Comparison of ENCODE assay signal across 16 cellular contexts in the genomic region with DNA sequence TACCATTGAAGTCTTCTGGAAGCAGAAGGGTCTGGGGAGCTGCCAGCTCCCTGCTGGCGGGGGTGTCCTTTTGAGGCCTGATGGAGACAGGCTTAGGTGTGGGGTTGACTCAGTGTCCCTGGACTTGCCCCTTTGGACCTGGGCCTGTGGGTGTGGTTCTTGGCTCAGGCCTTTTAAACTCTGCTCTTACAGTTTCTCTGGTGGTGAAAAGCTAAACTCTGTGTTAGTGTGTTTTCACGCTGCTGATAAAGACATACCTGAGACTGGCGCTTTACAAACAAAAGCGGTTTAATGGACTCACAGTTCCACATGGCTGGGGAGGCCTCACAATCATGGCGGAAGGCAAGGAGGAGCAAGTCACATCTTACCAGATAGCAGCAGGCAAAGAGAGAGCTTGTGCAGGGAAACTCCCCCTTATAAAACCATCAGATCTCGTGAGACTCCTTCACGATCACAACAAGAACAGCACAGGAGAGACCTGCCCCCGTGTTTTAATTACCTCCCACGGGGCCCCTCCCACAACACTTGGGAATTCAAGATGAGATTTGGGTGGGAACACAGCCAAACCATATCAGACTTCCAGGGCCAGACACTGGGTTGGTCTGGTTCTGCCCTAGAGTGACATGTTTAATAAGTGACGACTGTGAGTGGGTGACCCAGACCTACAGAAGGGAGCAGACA. TPM values are rescaled to one million over a fixed set of nuclear protein-coding genes. Genes with fewer than 3 reads are reported as not detected.
DNase-seq lines count a peak whose midpoint lies in the region; ATAC-seq and TF ChIP-seq lines count a peak whose summit lies in the region.
"Had no signal": no experiment of that assay in that cellular context is flagged by ENCODE, and none has a peak within 500 bp of the region (broad histone marks: within the 10 kb centered on the region; RNA-seq: fewer than 3 reads in every experiment).

No MANE protein-coding gene starts in this region.

- H3K4me3 Mint-ChIP-seq in activated B cell treated with CpG ODN at 0.5 μM for 24 hours, result no peak overlapping the region
- H3K4me3 Mint-ChIP-seq: B cell; CD4-positive, alpha-beta memory T cell; GM23338 had no signal

- TF ChIP-seq CTCF in HEK293 (tag by site-specific recombination; IDR thresholded peaks at IDR 0.05) (no peak), activated B cell treated with CpG ODN at 0.5 μM for 24 hours (IDR thresholded peaks at IDR 0.05) (no peak), stomach (IDR thresholded peaks at IDR 0.05) (no peak), tibial artery (IDR thresholded peaks at IDR 0.05) (no peak)

- WGBS in stomach, 5 donors, result 37 to 65% (median 50%) methylated on average over 9 to 10 of the region's 10 CpGs

- no peak overlapping the region for H3K27ac ChIP-seq in HEK293 (ENCODE audit: extremely low read depth, low read depth, low read length)
- peak overlapping the region in 2 of 5 donors; percentile 26 to 45 for H3K27ac ChIP-seq in stomach
- H3K27ac ChIP-seq in tibial artery, result no peak overlapping the region
- H3K27ac ChIP-seq: HL-60 had no signal

- DNase-seq in activated B cell treated with CpG ODN at 0.5 μM for 24 hours, result no peak
- no peak for DNase-seq in left lobe of liver (ENCODE audit: low spot score)
- DNase-seq in stomach, result peak; percentile 49
- no peak for DNase-seq in tibial artery
- no peak for DNase-seq in DMS 273 treated with DMSO at 0.1 percent for 48 hours (lab: John Stamatoyannopoulos, UW)
- DNase-seq in cortex of kidney (lab: John Stamatoyannopoulos, UW), result no peak
- DNase-seq: CD4-positive, alpha-beta memory T cell; DMS79; NCI-H1417 treated with DMSO at 0.1 percent for 48 hours; NCI-H2029 treated with DMSO at 0.1 percent for 48 hours; NCI-H226; NCI-H524 treated with DMSO at 0.1 percent for 48 hours had no signal

- peak overlapping the region; percentile 18 for H3K27ac Mint-ChIP-seq in activated B cell treated with CpG ODN at 0.5 μM for 24 hours
- H3K27ac Mint-ChIP-seq: B cell; CD4-positive, alpha-beta memory T cell; GM23338 had no signal

- H3K9me3 ChIP-seq in HEK293 (ENCODE audit: control insufficient read depth, insufficient read depth, low read depth, low read length) (no peaks in the 10 kb centered on the region), stomach (no peaks in the 10 kb centered on the region), tibial artery (no peaks in the 10 kb centered on the region)

- intact Hi-C loops in activated B cell treated with CpG ODN at 0.5 μM for 24 hours (cut with micrococcal nuclease) (no loop called here), stomach (cut with DNase I; ENCODE audit: low total_unique reads) (no loop called here), tibial artery (cut with DNase I; ENCODE audit: low total_unique reads) (no loop called here)

- peaks cover 17% of the 10 kb centered on the region for H3K36me3 Mint-ChIP-seq in activated B cell treated with CpG ODN at 0.5 μM for 24 hours (ENCODE audit: low read depth)

- no peak for ATAC-seq in activated B cell treated with CpG ODN at 0.5 μM for 24 hours (ENCODE audit: low read depth)
- peak; percentile 50 for ATAC-seq in left lobe of liver
- ATAC-seq: GM23338 had no signal

- H3K27me3 ChIP-seq in stomach (no peaks in the 10 kb centered on the region), tibial artery (no peaks in the 10 kb centered on the region)

- CTCF ChIA-PET in HEK293 (lab: Yijun Ruan, JAX) (no interaction called here), activated B cell treated with CpG ODN at 0.5 μM for 24 hours (lab: Charles Lee) (no interaction called here)

- H3K36me3 ChIP-seq in HEK293 (ENCODE audit: control insufficient read depth in 2 of 2, insufficient read depth in 1 of 2, low read length in 2 of 2) (peaks cover 0 to 4% of the 10 kb centered on the region in 2 experiments; a peak in 1 of 3 replicates), stomach (no peaks in the 10 kb centered on the region), tibial artery (no peaks in the 10 kb centered on the region)

- H3K4me1 ChIP-seq in HEK293 (ENCODE audit: control insufficient read depth, insufficient read depth, low read length) (no peaks in the 10 kb centered on the region), stomach (peaks cover 20 to 65% (median 52%) of the 10 kb centered on the region in 4 donors), tibial artery (peaks cover 0 to 13% (median 8%) of the 10 kb centered on the region in 4 donors)

- POLR2A ChIA-PET in HEK293 (lab: Yijun Ruan, JAX), result no interaction called here
- POLR2A ChIA-PET in activated B cell treated with CpG ODN at 0.5 μM for 24 hours (lab: Charles Lee), result interaction anchor here (1.0 kb wide), 1 partner anchor 129 kb away, joined by 3 read pairs; no protein-coding TSS in a partner anchor

- no peaks in the 10 kb centered on the region for H3K27me3 Mint-ChIP-seq in activated B cell treated with CpG ODN at 0.5 μM for 24 hours
- H3K27me3 Mint-ChIP-seq: B cell; CD4-positive, alpha-beta memory T cell had no signal

- H3K9me3 Mint-ChIP-seq in activated B cell treated with CpG ODN at 0.5 μM for 24 hours, result no peaks in the 10 kb centered on the region
- H3K9me3 Mint-ChIP-seq: CD4-positive, alpha-beta memory T cell; GM23338 had no signal

- peaks cover 44% of the 10 kb centered on the region for H3K4me1 Mint-ChIP-seq in activated B cell treated with CpG ODN at 0.5 μM for 24 hours

- H3K4me3 ChIP-seq in HEK293 (ENCODE audit: low read depth, low read length), result no peak overlapping the region
- no peak overlapping the region for H3K4me3 ChIP-seq in stomach
- no peak overlapping the region for H3K4me3 ChIP-seq in tibial artery
- H3K4me3 ChIP-seq: GM23338 had no signal

- TF ChIP-seq POLR2A in stomach (IDR thresholded peaks at IDR 0.05), result no peak

- TF ChIP-seq EP300 in stomach (IDR thresholded peaks at IDR 0.05), result no peak

TF ChIP-seq in HEK293, 187 proteins besides CTCF, POLR2A, EP300 and RAD21 (continues in another document):
- TF ChIP-seq ZNF391 (tag by site-specific recombination; IDR thresholded peaks at IDR 0.05; ENCODE audit: borderline replicate concordance, low read depth) (no peak), PRDM1 (tag by site-specific recombination; IDR thresholded peaks at IDR 0.05) (no peak), ZNF37A (tag by site-specific recombination; IDR thresholded peaks at IDR 0.05) (no peak), ZNF629 (tag by site-specific recombination; IDR thresholded peaks at IDR 0.05) (no peak), GFI1B (tag by site-specific recombination; IDR thresholded peaks at IDR 0.05) (no peak), ZNF677 (tag by site-specific recombination; IDR thresholded peaks at IDR 0.05) (0 out of 2 replicates have a peak, but pooled peaks have one; percentile 50)
- TF ChIP-seq, protein P1, sequence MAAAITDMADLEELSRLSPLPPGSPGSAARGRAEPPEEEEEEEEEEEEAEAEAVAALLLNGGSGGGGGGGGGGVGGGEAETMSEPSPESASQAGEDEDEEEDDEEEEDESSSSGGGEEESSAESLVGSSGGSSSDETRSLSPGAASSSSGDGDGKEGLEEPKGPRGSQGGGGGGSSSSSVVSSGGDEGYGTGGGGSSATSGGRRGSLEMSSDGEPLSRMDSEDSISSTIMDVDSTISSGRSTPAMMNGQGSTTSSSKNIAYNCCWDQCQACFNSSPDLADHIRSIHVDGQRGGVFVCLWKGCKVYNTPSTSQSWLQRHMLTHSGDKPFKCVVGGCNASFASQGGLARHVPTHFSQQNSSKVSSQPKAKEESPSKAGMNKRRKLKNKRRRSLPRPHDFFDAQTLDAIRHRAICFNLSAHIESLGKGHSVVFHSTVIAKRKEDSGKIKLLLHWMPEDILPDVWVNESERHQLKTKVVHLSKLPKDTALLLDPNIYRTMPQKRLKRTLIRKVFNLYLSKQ (tag by site-specific recombination; IDR thresholded peaks at IDR 0.05; ENCODE audit: borderline replicate concordance), result no peak
- TF ChIP-seq, protein P2, sequence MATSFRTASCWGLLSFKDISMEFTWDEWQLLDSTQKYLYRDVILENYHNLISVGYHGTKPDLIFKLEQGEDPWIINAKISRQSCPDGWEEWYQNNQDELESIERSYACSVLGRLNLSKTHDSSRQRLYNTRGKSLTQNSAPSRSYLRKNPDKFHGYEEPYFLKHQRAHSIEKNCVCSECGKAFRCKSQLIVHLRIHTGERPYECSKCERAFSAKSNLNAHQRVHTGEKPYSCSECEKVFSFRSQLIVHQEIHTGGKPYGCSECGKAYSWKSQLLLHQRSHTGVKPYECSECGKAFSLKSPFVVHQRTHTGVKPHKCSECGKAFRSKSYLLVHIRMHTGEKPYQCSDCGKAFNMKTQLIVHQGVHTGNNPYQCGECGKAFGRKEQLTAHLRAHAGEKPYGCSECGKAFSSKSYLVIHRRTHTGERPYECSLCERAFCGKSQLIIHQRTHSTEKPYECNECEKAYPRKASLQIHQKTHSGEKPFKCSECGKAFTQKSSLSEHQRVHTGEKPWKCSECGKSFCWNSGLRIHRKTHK (tag by site-specific recombination; IDR thresholded peaks at IDR 0.05), result no peak
- TF ChIP-seq, protein P3, sequence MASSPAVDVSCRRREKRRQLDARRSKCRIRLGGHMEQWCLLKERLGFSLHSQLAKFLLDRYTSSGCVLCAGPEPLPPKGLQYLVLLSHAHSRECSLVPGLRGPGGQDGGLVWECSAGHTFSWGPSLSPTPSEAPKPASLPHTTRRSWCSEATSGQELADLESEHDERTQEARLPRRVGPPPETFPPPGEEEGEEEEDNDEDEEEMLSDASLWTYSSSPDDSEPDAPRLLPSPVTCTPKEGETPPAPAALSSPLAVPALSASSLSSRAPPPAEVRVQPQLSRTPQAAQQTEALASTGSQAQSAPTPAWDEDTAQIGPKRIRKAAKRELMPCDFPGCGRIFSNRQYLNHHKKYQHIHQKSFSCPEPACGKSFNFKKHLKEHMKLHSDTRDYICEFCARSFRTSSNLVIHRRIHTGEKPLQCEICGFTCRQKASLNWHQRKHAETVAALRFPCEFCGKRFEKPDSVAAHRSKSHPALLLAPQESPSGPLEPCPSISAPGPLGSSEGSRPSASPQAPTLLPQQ (tag by site-specific recombination; IDR thresholded peaks at IDR 0.05), result no peak

RNA-seq across cellular contexts. Expression of a gene that starts 26.5 kb away (rescaled TPM):
- total RNA-seq in activated B cell treated with CpG ODN at 0.5 μM for 24 hours (39.3 and 45.6 TPM in 2 replicates), left lobe of liver (42.5 TPM), stomach (100 to 1,000 TPM in 1 of 5 donors, 10 to 100 TPM in 4; 20.5 to 452 (median 30.9) TPM)
- polyA plus RNA-seq in stomach, result 10 to 100 TPM in 2 of 3 donors, 1 to 10 TPM in 1; 7.4 to 14.3 (median 13.7) TPM
